Comparison of ENCODE assay signal across 25 cellular contexts in the genomic region with DNA sequence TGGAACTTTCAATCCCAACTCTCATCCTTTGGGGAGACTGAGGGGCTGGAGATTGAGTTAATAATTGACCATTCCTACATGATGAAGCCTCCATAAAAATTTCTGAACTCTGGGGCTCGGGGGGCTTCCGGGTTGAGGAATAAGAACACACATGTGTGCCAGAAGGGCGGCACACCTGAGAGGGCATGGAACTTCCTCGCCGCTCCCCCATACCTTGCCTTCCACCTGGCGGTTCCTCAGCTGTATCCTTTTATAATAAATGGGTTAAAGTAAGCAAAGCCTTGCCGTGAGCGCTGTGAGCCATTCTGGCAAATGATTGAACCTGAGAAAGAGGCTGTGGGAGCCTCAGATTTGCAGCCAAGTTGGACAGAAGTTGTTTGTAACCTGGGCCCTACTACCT.
DNase-seq lines count a peak whose midpoint lies in the region; ATAC-seq, FAIRE-seq and TF ChIP-seq lines count a peak whose summit lies in the region.
"Had no signal": no experiment of that assay in that cellular context is flagged by ENCODE, and none has a peak within 500 bp of the region (broad histone marks: within the 10 kb centered on the region; RNA-seq: fewer than 3 reads in every experiment).

No MANE protein-coding gene starts in this region.

- peak overlapping the region; percentile 41 for H2AFZ ChIP-seq in HCT116 (ENCODE audit: low read depth, low read length, poor library complexity, severe bottlenecking)
- 0 out of 2 replicates have a peak overlapping the region, but pooled peaks have one; percentile 1 for H2AFZ ChIP-seq in K562 (ENCODE audit: low read depth, low read length)
- H2AFZ ChIP-seq in mesenchymal stem cell (ENCODE audit: low read depth, low read length) = no peak overlapping the region
- no peak overlapping the region for H2AFZ ChIP-seq in neuronal stem cell (ENCODE audit: low read length)
- H2AFZ ChIP-seq: GM23338, PC-9 had no signal

- ATAC-seq in HCT116 (no peak), K562 (no peak), HG03520 (IDR thresholded peaks at IDR 0.05; ENCODE audit: unreplicated experiment) (no peak), GM21576 (IDR thresholded peaks at IDR 0.05; ENCODE audit: unreplicated experiment) (no peak)
- ATAC-seq in activated CD8-positive, alpha-beta memory T cell treated with anti-CD3 and anti-CD28 coated beads, Interleukin-2, amount 10 ng/mL, durations not matched to agents 7 days and 5 days = no peak
- ATAC-seq: GM23338 had no signal

- H3K36me3 ChIP-seq in HCT116 (ENCODE audit: control insufficient read depth in 1 of 2, insufficient read depth in 2 of 2, low read length in 2 of 2) (no peaks in the 10 kb centered on the region), K562 (ENCODE audit: control insufficient read depth, insufficient read depth, low read length) (no peaks in the 10 kb centered on the region), mesenchymal stem cell (ENCODE audit: control insufficient read depth in 1 of 2, insufficient read depth in 2 of 2, low read depth in 1 of 2, low read length in 2 of 2) (no peaks in the 10 kb centered on the region), neuronal stem cell (replicated peaks in 1 of 2; ENCODE audit: control insufficient read depth in 2 of 2, insufficient read depth in 2 of 2, low read length in 2 of 2) (no peaks in the 10 kb centered on the region)
- H3K36me3 ChIP-seq: BLaER1, HAP-1 had no signal

- no peaks in the 10 kb centered on the region for H3K9me1 ChIP-seq in K562 (ENCODE audit: control insufficient read depth, insufficient read depth, low read length)

- RAD21 ChIA-PET in HCT116 (lab: Charles Lee; ENCODE audit: low non-redundant PET in 1 of 2, low total read pairs in 2 of 2, uncharacterized antibody in 2 of 2, unreplicated experiment in 2 of 2) = no interaction called here

- H3K4me3 ChIP-seq in HCT116 (replicated peaks in 1 of 2; ENCODE audit: low read depth in 1 of 2, low read length in 2 of 2) (no peak overlapping the region), K562 (no peak overlapping the region), mesenchymal stem cell (ENCODE audit: insufficient read depth in 1 of 2, low read depth in 1 of 2, low read length in 2 of 2) (no peak overlapping the region), neuronal stem cell (ENCODE audit: low read length in 2 of 2) (no peak overlapping the region)
- H3K4me3 ChIP-seq: BLaER1, GM23338, HAP-1, PC-9 had no signal

- H3K79me2 ChIP-seq in HCT116 (ENCODE audit: insufficient read depth, low read length) (no peaks in the 10 kb centered on the region), K562 (ENCODE audit: control insufficient read depth, insufficient read depth, low read length) (no peaks in the 10 kb centered on the region)

- H3K14ac ChIP-seq in mesenchymal stem cell (ENCODE audit: low read length in 2 of 2) (no peak overlapping the region), neuronal stem cell (ENCODE audit: low read length) (no peak overlapping the region)

- H4K91ac ChIP-seq in mesenchymal stem cell (ENCODE audit: low read length) = no peak overlapping the region
- H4K91ac ChIP-seq in neuronal stem cell (ENCODE audit: low read depth, low read length, poor library complexity) = no peak overlapping the region

- H3K79me1 ChIP-seq in mesenchymal stem cell (replicated peaks; ENCODE audit: low read length, poor library complexity, severe bottlenecking) = no peaks in the 10 kb centered on the region
- no peaks in the 10 kb centered on the region for H3K79me1 ChIP-seq in neuronal stem cell (ENCODE audit: low read depth, low read length)

- no peaks in the 10 kb centered on the region for H3K9me2 ChIP-seq in HCT116 (ENCODE audit: insufficient read depth)

- no peaks in the 10 kb centered on the region for H3K9me3 ChIP-seq in HCT116 (ENCODE audit: control insufficient read depth in 1 of 2, insufficient read depth in 1 of 2, low read depth in 1 of 2, low read length in 2 of 2)
- no peaks in the 10 kb centered on the region for H3K9me3 ChIP-seq in K562 (replicated peaks; ENCODE audit: control insufficient read depth, insufficient read depth, low read depth, low read length)
- H3K9me3 ChIP-seq in mesenchymal stem cell (ENCODE audit: control insufficient read depth, low read length) = no peaks in the 10 kb centered on the region
- no peaks in the 10 kb centered on the region for H3K9me3 ChIP-seq in neuronal stem cell (replicated peaks in 1 of 2; ENCODE audit: control insufficient read depth in 2 of 2, insufficient read depth in 1 of 2, low read depth in 1 of 2, low read length in 2 of 2)
- H3K9me3 ChIP-seq: BLaER1, HAP-1 had no signal

- POLR2A ChIA-PET in HCT116 (lab: Charles Lee) (no interaction called here), K562 (lab: Yijun Ruan, JAX) (interaction anchor here (1.1 kb wide), 1 partner anchor 14 kb away, joined by 3 read pairs; no protein-coding TSS in a partner anchor)

- H3K18ac ChIP-seq in mesenchymal stem cell (ENCODE audit: low read depth in 1 of 2, low read length in 2 of 2) = no peak overlapping the region
- peak overlapping the region; percentile 23 for H3K18ac ChIP-seq in neuronal stem cell (ENCODE audit: low read length)

- H2BK15ac ChIP-seq in mesenchymal stem cell (ENCODE audit: low read depth, poor library complexity, severe bottlenecking) = no peak overlapping the region
- no peak overlapping the region for H2BK15ac ChIP-seq in neuronal stem cell (ENCODE audit: low read length)

- H2BK5ac ChIP-seq in mesenchymal stem cell (ENCODE audit: low read depth, low read length, poor library complexity, severe bottlenecking) = no peak overlapping the region
- no peak overlapping the region for H2BK5ac ChIP-seq in neuronal stem cell (ENCODE audit: low read length)

- H3K23ac ChIP-seq in mesenchymal stem cell (ENCODE audit: low read length in 2 of 2) (no peak overlapping the region), neuronal stem cell (ENCODE audit: low read depth, low read length, poor library complexity) (no peak overlapping the region)

- H4K8ac ChIP-seq in mesenchymal stem cell (ENCODE audit: low read length) (no peak overlapping the region), neuronal stem cell (ENCODE audit: low read depth, low read length) (no peak overlapping the region)

- H3K27ac Mint-ChIP-seq in activated CD8-positive, alpha-beta memory T cell treated with anti-CD3 and anti-CD28 coated beads, Interleukin-2, amount 10 ng/mL, durations not matched to agents 7 days and 5 days = no peak overlapping the region
- H3K27ac Mint-ChIP-seq: CD4-positive, alpha-beta T cell; GM23338 had no signal

- TF ChIP-seq RAD21 in HCT116 (IDR thresholded peaks at IDR 0.05; ENCODE audit: low read depth) (no peak), K562 (CRISPR knock-in tag; conservative IDR thresholded peaks at IDR 0.05 in 1 of 2, IDR thresholded peaks at IDR 0.05 in 1 of 2) (no peak)

- H2BK12ac ChIP-seq in mesenchymal stem cell (ENCODE audit: low read length in 2 of 2) = no peak overlapping the region
- no peak overlapping the region for H2BK12ac ChIP-seq in neuronal stem cell (ENCODE audit: low read length)

- H3K4me1 Mint-ChIP-seq in activated CD8-positive, alpha-beta memory T cell treated with anti-CD3 and anti-CD28 coated beads, Interleukin-2, amount 10 ng/mL, durations not matched to agents 7 days and 5 days = peaks cover 14% of the 10 kb centered on the region

- H3K27me3 ChIP-seq in HCT116 (ENCODE audit: insufficient read depth, low read length) = no peaks in the 10 kb centered on the region
- H3K27me3 ChIP-seq in K562 (ENCODE audit: control insufficient read depth in 2 of 2, insufficient read depth in 2 of 2, low read length in 2 of 2) = no peaks in the 10 kb centered on the region
- no peaks in the 10 kb centered on the region for H3K27me3 ChIP-seq in mesenchymal stem cell (ENCODE audit: control insufficient read depth in 1 of 2, insufficient read depth in 1 of 2, low read length in 2 of 2)
- H3K27me3 ChIP-seq in neuronal stem cell (ENCODE audit: control insufficient read depth in 3 of 3, insufficient read depth in 3 of 3, low read depth in 1 of 3, low read length in 3 of 3) = peaks cover 0 to 14% (median 0%) of the 10 kb centered on the region in 3 experiments
- H3K27me3 ChIP-seq: BLaER1 had no signal

- intact Hi-C loops in HCT116 (cut with micrococcal nuclease) = no loop called here
- intact Hi-C loops in K562 (cut with micrococcal nuclease) = loop anchor here (5.0 to 10.0 kb wide), 2 partner anchors 76 to 198 kb away; no protein-coding TSS in a partner anchor

- no peaks in the 10 kb centered on the region for H3K9me3 Mint-ChIP-seq in activated CD8-positive, alpha-beta memory T cell treated with anti-CD3 and anti-CD28 coated beads, Interleukin-2, amount 10 ng/mL, durations not matched to agents 7 days and 5 days (ENCODE audit: low read depth)
- H3K9me3 Mint-ChIP-seq: CD4-positive, alpha-beta T cell; GM23338 had no signal

- TF ChIP-seq EP300 in K562 (IDR thresholded peaks at IDR 0.05; ENCODE audit: low read length) = no peak

- TF ChIP-seq POLR2A in HCT116 (IDR thresholded peaks at IDR 0.05; ENCODE audit: borderline replicate concordance, extremely low read depth, insufficient read depth, insufficient read length) (no peak), K562 (conservative IDR thresholded peaks at IDR 0.05) (no peak)

- DNase-seq in HCT116 (ENCODE audit: low read depth, low spot score) (no peak), K562 (ENCODE audit: extremely low read depth in 1 of 4, low spot score in 3 of 4) (no peak), mesenchymal stem cell (no peak), neuronal stem cell (ENCODE audit: low spot score) (no peak)
- DNase-seq in activated CD8-positive, alpha-beta memory T cell treated with anti-CD3 and anti-CD28 coated beads, Interleukin-2, amount 10 ng/mL, durations not matched to agents 7 days and 5 days = no peak
- DNase-seq: CD4-positive, alpha-beta T cell; DMS53; IMR-90; NCI-H1048; NCI-H1417; NCI-H1694; NCI-H2029 treated with DMSO at 0.1 percent for 48 hours; NCI-H446 treated with DMSO at 0.1 percent for 48 hours; NCI-H526 treated with DMSO at 0.1 percent for 48 hours; PC-9; Right ventricle myocardium superior; RPMI8226 had no signal

- H3K4ac ChIP-seq in mesenchymal stem cell (ENCODE audit: low read depth in 1 of 2, low read length in 2 of 2) (peak overlapping the region in 1 of 2 experiments; percentile 0), neuronal stem cell (ENCODE audit: low read length) (no peak overlapping the region)

- no peak for FAIRE-seq in K562 (lab: Jason Lieb, UNC)
- FAIRE-seq: D721Med, GM18507 had no signal

- no peak overlapping the region for H3K27ac ChIP-seq in HCT116 (ENCODE audit: low read depth, low read length)
- no peak overlapping the region for H3K27ac ChIP-seq in K562 (ENCODE audit: extremely low read depth, low read depth, low read length)
- H3K27ac ChIP-seq in mesenchymal stem cell (ENCODE audit: low read length, poor library complexity, severe bottlenecking) = no peak overlapping the region
- no peak overlapping the region for H3K27ac ChIP-seq in neuronal stem cell (replicated peaks; ENCODE audit: low read length)
- H3K27ac ChIP-seq: BLaER1, KMS-11, PC-9 had no signal

- H2BK120ac ChIP-seq in mesenchymal stem cell (ENCODE audit: low read depth, low read length) (no peak overlapping the region), neuronal stem cell (ENCODE audit: low read depth, low read length) (no peak overlapping the region)

- H2AK5ac ChIP-seq in mesenchymal stem cell (ENCODE audit: low read length, severe bottlenecking) = peak overlapping the region; percentile 57
- peak overlapping the region; percentile 39 for H2AK5ac ChIP-seq in neuronal stem cell (ENCODE audit: low read depth, low read length)

- no TSS peak for BruUV-seq in HCT116 (replicated peaks; lab: Mats Ljungman, UMichigan)
- BruUV-seq in K562 (replicated peaks; lab: Mats Ljungman, UMichigan) = no TSS peak

- TF ChIP-seq CTCF in HCT116 (IDR thresholded peaks at IDR 0.05 in 2 of 3, conservative IDR thresholded peaks at IDR 0.05 in 1 of 3; ENCODE audit: borderline replicate concordance in 1 of 3, insufficient read depth in 1 of 3, low read depth in 2 of 3, low read length in 2 of 3) = no peak
- TF ChIP-seq CTCF in K562 (IDR thresholded peaks at IDR 0.05 in 2 of 3, conservative IDR thresholded peaks at IDR 0.05 in 1 of 3; ENCODE audit: insufficient read depth in 2 of 3, low read depth in 1 of 3, low read length in 3 of 3) = no peak

- H3K9ac ChIP-seq in HCT116 (ENCODE audit: low read length) (no peak overlapping the region), K562 (ENCODE audit: insufficient read depth in 1 of 2, low read depth in 2 of 2, low read length in 2 of 2) (no peak overlapping the region), mesenchymal stem cell (ENCODE audit: low read length) (no peak overlapping the region), neuronal stem cell (ENCODE audit: low read depth, low read length, poor library complexity) (no peak overlapping the region)
- H3K9ac ChIP-seq: BLaER1, KMS-11 had no signal

- H3K27me3 Mint-ChIP-seq in activated CD8-positive, alpha-beta memory T cell treated with anti-CD3 and anti-CD28 coated beads, Interleukin-2, amount 10 ng/mL, durations not matched to agents 7 days and 5 days = peaks cover 27% of the 10 kb centered on the region
- H3K27me3 Mint-ChIP-seq: CD4-positive, alpha-beta T cell had no signal

- CTCF ChIA-PET in HCT116 (lab: Charles Lee) = no interaction called here
- CTCF ChIA-PET in K562 (lab: Yijun Ruan, JAX; ENCODE audit: low intra/inter-chr PET ratio) = interaction anchor here (0.5 kb wide), 1 partner anchor 1375 kb away, joined by 4 read pairs; no protein-coding TSS in a partner anchor
- CTCF ChIA-PET in activated CD8-positive, alpha-beta memory T cell treated with anti-CD3 and anti-CD28 coated beads, Interleukin-2, amount 10 ng/mL, durations not matched to agents 7 days and 5 days (lab: Charles Lee) = interaction anchor here (0.8 kb wide), 1 partner anchor 72 kb away, joined by 3 read pairs; no protein-coding TSS in a partner anchor

- no peak overlapping the region for H3K4me2 ChIP-seq in HCT116 (ENCODE audit: low read length)
- no peak overlapping the region for H3K4me2 ChIP-seq in K562 (ENCODE audit: insufficient read depth, low read length)
- H3K4me2 ChIP-seq in mesenchymal stem cell (ENCODE audit: low read length, poor library complexity, severe bottlenecking) = no peak overlapping the region
- H3K4me2 ChIP-seq in neuronal stem cell (ENCODE audit: insufficient read depth, low read length, poor library complexity, severe bottlenecking) = no peak overlapping the region
- H3K4me2 ChIP-seq: BLaER1, GM23338, KMS-11, PC-9 had no signal

- in situ Hi-C loops in K562 (cut with MboI) = no loop called here

- H3K4me3 Mint-ChIP-seq in activated CD8-positive, alpha-beta memory T cell treated with anti-CD3 and anti-CD28 coated beads, Interleukin-2, amount 10 ng/mL, durations not matched to agents 7 days and 5 days = no peak overlapping the region
- H3K4me3 Mint-ChIP-seq: CD4-positive, alpha-beta T cell; GM23338 had no signal

- H4K20me1 ChIP-seq in HCT116 (ENCODE audit: insufficient read depth) = no peaks in the 10 kb centered on the region
- H4K20me1 ChIP-seq in K562 (replicated peaks; ENCODE audit: control insufficient read depth, insufficient read depth, low read length) = no peaks in the 10 kb centered on the region
- H4K20me1 ChIP-seq: BLaER1 had no signal

- peaks cover 32 to 54% of the 10 kb centered on the region in 2 experiments for H3K4me1 ChIP-seq in HCT116 (ENCODE audit: control insufficient read depth in 1 of 2, insufficient read depth in 2 of 2, low read length in 2 of 2)
- H3K4me1 ChIP-seq in K562 (replicated peaks in 1 of 2; ENCODE audit: control insufficient read depth in 2 of 2, insufficient read depth in 2 of 2, low read length in 2 of 2) = peaks cover 26 to 33% of the 10 kb centered on the region in 2 experiments
- peaks cover 24% of the 10 kb centered on the region for H3K4me1 ChIP-seq in mesenchymal stem cell (ENCODE audit: control insufficient read depth, insufficient read depth, low read depth, low read length)
- H3K4me1 ChIP-seq in neuronal stem cell (ENCODE audit: control insufficient read depth in 2 of 2, insufficient read depth in 1 of 2, low read depth in 1 of 2, low read length in 2 of 2) = peaks cover 0 to 18% of the 10 kb centered on the region in 2 donors
- H3K4me1 ChIP-seq: HAP-1 had no signal

- no peaks in the 10 kb centered on the region for H3K36me3 Mint-ChIP-seq in activated CD8-positive, alpha-beta memory T cell treated with anti-CD3 and anti-CD28 coated beads, Interleukin-2, amount 10 ng/mL, durations not matched to agents 7 days and 5 days

- 70% methylated on average over 8 of the region's 8 CpGs for WGBS in K562 (ENCODE audit: insufficient coverage, low coverage, missing lambda C conversion rate)
- WGBS in mesenchymal stem cell = 96% methylated on average over 8 of the region's 8 CpGs
- whole genome bisulfite sequencing in neuronal stem cell (ENCODE audit: extremely low coverage in 2 of 2, insufficient read length in 2 of 2, insufficient replicate concordance in 1 of 2), 2 donors = no CpG with 5 or more reads among the region's 8 CpGs

Comparison
In these comparisons a context has a peak if more than half of its experiments do, and no peak if none do; other contexts are left out.
1. H2AFZ ChIP-seq: peak in HCT116 (single experiment) and K562 (single experiment); none in mesenchymal stem cell (single experiment) and neuronal stem cell (single experiment).